In the genomic region with DNA sequence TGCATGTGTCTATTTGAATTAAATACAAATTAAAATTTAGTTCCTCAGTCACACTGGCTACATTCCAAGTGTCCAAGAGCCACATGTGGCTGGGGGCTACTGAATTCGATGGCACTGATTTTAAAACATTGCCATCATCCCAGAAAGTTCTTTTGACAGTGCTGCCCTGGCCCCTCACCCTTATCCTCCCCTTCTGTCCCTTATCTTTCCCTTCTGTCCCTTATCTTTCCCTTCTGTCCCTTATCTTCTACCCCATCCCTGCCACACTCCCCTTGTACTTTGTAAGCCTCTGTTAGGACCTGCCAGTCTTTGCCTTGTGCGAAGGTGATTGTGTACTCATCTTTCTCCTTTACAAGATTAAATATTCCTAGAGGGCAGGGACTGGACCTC, we compare ENCODE assay signal across 1 cellular context.
TF ChIP-seq lines count a peak whose summit lies in the region.

No MANE protein-coding gene starts in this region.

TF ChIP-seq in H1, 55 proteins besides CTCF, POLR2A, EP300 and RAD21 (continued from another document):
- TF ChIP-seq, protein P1, sequence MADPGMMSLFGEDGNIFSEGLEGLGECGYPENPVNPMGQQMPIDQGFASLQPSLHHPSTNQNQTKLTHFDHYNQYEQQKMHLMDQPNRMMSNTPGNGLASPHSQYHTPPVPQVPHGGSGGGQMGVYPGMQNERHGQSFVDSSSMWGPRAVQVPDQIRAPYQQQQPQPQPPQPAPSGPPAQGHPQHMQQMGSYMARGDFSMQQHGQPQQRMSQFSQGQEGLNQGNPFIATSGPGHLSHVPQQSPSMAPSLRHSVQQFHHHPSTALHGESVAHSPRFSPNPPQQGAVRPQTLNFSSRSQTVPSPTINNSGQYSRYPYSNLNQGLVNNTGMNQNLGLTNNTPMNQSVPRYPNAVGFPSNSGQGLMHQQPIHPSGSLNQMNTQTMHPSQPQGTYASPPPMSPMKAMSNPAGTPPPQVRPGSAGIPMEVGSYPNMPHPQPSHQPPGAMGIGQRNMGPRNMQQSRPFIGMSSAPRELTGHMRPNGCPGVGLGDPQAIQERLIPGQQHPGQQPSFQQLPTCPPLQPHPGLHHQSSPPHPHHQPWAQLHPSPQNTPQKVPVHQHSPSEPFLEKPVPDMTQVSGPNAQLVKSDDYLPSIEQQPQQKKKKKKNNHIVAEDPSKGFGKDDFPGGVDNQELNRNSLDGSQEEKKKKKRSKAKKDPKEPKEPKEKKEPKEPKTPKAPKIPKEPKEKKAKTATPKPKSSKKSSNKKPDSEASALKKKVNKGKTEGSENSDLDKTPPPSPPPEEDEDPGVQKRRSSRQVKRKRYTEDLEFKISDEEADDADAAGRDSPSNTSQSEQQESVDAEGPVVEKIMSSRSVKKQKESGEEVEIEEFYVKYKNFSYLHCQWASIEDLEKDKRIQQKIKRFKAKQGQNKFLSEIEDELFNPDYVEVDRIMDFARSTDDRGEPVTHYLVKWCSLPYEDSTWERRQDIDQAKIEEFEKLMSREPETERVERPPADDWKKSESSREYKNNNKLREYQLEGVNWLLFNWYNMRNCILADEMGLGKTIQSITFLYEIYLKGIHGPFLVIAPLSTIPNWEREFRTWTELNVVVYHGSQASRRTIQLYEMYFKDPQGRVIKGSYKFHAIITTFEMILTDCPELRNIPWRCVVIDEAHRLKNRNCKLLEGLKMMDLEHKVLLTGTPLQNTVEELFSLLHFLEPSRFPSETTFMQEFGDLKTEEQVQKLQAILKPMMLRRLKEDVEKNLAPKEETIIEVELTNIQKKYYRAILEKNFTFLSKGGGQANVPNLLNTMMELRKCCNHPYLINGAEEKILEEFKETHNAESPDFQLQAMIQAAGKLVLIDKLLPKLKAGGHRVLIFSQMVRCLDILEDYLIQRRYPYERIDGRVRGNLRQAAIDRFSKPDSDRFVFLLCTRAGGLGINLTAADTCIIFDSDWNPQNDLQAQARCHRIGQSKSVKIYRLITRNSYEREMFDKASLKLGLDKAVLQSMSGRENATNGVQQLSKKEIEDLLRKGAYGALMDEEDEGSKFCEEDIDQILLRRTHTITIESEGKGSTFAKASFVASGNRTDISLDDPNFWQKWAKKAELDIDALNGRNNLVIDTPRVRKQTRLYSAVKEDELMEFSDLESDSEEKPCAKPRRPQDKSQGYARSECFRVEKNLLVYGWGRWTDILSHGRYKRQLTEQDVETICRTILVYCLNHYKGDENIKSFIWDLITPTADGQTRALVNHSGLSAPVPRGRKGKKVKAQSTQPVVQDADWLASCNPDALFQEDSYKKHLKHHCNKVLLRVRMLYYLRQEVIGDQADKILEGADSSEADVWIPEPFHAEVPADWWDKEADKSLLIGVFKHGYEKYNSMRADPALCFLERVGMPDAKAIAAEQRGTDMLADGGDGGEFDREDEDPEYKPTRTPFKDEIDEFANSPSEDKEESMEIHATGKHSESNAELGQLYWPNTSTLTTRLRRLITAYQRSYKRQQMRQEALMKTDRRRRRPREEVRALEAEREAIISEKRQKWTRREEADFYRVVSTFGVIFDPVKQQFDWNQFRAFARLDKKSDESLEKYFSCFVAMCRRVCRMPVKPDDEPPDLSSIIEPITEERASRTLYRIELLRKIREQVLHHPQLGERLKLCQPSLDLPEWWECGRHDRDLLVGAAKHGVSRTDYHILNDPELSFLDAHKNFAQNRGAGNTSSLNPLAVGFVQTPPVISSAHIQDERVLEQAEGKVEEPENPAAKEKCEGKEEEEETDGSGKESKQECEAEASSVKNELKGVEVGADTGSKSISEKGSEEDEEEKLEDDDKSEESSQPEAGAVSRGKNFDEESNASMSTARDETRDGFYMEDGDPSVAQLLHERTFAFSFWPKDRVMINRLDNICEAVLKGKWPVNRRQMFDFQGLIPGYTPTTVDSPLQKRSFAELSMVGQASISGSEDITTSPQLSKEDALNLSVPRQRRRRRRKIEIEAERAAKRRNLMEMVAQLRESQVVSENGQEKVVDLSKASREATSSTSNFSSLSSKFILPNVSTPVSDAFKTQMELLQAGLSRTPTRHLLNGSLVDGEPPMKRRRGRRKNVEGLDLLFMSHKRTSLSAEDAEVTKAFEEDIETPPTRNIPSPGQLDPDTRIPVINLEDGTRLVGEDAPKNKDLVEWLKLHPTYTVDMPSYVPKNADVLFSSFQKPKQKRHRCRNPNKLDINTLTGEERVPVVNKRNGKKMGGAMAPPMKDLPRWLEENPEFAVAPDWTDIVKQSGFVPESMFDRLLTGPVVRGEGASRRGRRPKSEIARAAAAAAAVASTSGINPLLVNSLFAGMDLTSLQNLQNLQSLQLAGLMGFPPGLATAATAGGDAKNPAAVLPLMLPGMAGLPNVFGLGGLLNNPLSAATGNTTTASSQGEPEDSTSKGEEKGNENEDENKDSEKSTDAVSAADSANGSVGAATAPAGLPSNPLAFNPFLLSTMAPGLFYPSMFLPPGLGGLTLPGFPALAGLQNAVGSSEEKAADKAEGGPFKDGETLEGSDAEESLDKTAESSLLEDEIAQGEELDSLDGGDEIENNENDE (IDR thresholded peaks at IDR 0.05; ENCODE audit: insufficient replicate concordance, low read length) = no peak
- no peak for TF ChIP-seq ASH2L (IDR thresholded peaks at IDR 0.05; ENCODE audit: low read length)
